Comparison of ENCODE assay signal across 8 cellular contexts in genomic region chr7:17298102-17298839, GRCh38. TPM values are rescaled to one million over a fixed set of nuclear protein-coding genes. Genes with fewer than 3 reads are reported as not detected.
DNase-seq lines count a peak whose midpoint lies in the region; ATAC-seq and TF ChIP-seq lines count a peak whose summit lies in the region.

Gene AHR (plus strand): TSS chr7:17298652. CDS start chr7:17299265, 613 bp downstream.

- peak within 1 kb of the TSS; percentile 92 for H3K27ac Mint-ChIP-seq in chondrocyte (ENCODE audit: unreplicated experiment)

- peaks cover 3% of the 10 kb centered on the region for H3K36me3 Mint-ChIP-seq in chondrocyte (ENCODE audit: low read depth)

- ATAC-seq in GM18520 (IDR thresholded peaks at IDR 0.05; ENCODE audit: unreplicated experiment) (peak; percentile 27), HG03064 (IDR thresholded peaks at IDR 0.05; ENCODE audit: low read depth, unreplicated experiment) (peak; percentile 51)

- no peak for TF ChIP-seq CTCF in chondrocyte (IDR thresholded peaks at IDR 0.05)

- no peaks in the 10 kb centered on the region for H3K27me3 Mint-ChIP-seq in chondrocyte (ENCODE audit: low read depth)

- peak; percentile 28 for DNase-seq in 8988T
- DNase-seq in NCI-H345 (lab: John Stamatoyannopoulos, UW): peak; percentile 92
- DNase-seq in activated CD4-positive, alpha-beta T cell treated with anti-CD3 and anti-CD28 coated beads for 1 hour: peak; percentile 79
- no peak for DNase-seq in chondrocyte (ENCODE audit: low spot score)
- peak; percentile 95 for DNase-seq in kidney tubule cell (ENCODE audit: low spot score)
- DNase-seq in stimulated activated CD4-positive, alpha-beta T cell treated with anti-CD3 and anti-CD28 coated beads, Interleukin-1b, Interleukin-23, amount 100 ng/mL, for 24 hours (ENCODE audit: low read depth in 4 of 4, low spot score in 1 of 4): peak; percentile 84 to 87 (median 85)

- H3K9me3 Mint-ChIP-seq in chondrocyte (ENCODE audit: low read depth): no peaks in the 10 kb centered on the region

- peak within 1 kb of the TSS; percentile 89 for H3K4me3 Mint-ChIP-seq in chondrocyte (ENCODE audit: unreplicated experiment)

- peaks cover 40% of the 10 kb centered on the region for H3K4me1 Mint-ChIP-seq in chondrocyte (ENCODE audit: low read depth)

RNA-seq across cellular contexts. Expression of gene AHR, which starts in this region (rescaled TPM):
- total RNA-seq in chondrocyte: 123 to 145 TPM (median 143 TPM) in 3 replicates
